Comparison of ENCODE assay signal across 8 cellular contexts in the genomic region with DNA sequence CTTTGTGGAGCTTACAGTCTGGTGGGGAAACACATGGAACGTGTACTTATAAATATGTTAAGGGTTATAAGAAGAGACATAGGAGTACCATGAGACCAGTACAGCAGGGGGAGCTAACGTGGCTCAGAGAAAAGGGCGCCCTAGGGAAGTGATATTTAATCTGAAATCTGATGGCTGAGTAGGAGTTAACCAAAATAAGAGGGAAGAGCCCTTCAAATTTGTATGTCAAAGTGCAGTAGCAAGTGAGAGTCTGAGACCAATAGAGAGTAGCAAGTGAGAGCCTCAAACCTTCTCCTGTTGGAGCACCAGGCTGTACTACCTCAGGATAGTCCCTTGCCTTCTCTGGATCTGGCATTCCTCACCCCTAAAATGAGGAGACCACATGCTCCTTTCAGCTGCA. TPM values are rescaled to one million over a fixed set of nuclear protein-coding genes. Genes with fewer than 3 reads are reported as not detected.
DNase-seq lines count a peak whose midpoint lies in the region; ATAC-seq, FAIRE-seq and TF ChIP-seq lines count a peak whose summit lies in the region.

No MANE protein-coding gene starts in this region.

- H3K27me3 ChIP-seq in H1 (replicated peaks in 1 of 4; ENCODE audit: control insufficient read depth in 3 of 4, extremely low read depth in 1 of 4, insufficient read depth in 3 of 4, low read length in 3 of 4): no peaks in the 10 kb centered on the region

- CTCF ChIA-PET in H1 (lab: Charles Lee; ENCODE audit: partially characterized antibody): interaction anchor here (0.6 to 2.9 kb wide), 21 partner anchors 9 to 172 kb away, joined by 3 to 17 read pairs (median 5); no protein-coding TSS in a partner anchor

- intact Hi-C loops in sciatic nerve (cut with DNase I): no loop called here
- intact Hi-C loops in left colon (cut with DNase I, micrococcal nuclease): no loop called here

- H3K27ac ChIP-seq in H1 (ENCODE audit: low read depth, low read length): no peak overlapping the region

- 0 out of 2 replicates have a peak, but pooled peaks cover 2% of the 10 kb centered on the region for H3K79me1 ChIP-seq in H1 (ENCODE audit: low read depth, low read length)

- 62% methylated on average over 3 of the region's 3 CpGs; no CpG with 5 or more reads in 1 of the 2 experiments for WGBS in H1 (ENCODE audit: extremely low coverage in 1 of 2, insufficient coverage in 1 of 2, insufficient read length in 1 of 2, insufficient replicate concordance in 2 of 2, low coverage in 1 of 2, low lambda C conversion rate in 2 of 2, missing lambda C conversion rate in 1 of 2), 2 experiments

- no peaks in the 10 kb centered on the region for H3K36me3 ChIP-seq in H1 (ENCODE audit: control insufficient read depth in 2 of 4, insufficient read depth in 4 of 4, low read length in 3 of 4)

- no peak overlapping the region for H3K4me3 ChIP-seq in H1 (ENCODE audit: extremely low read depth in 1 of 4, insufficient read depth in 2 of 4, low read depth in 3 of 4, low read length in 4 of 4)

- no peak for FAIRE-seq in H1 (lab: Jason Lieb, UNC)

- no peak overlapping the region for H3K4me2 ChIP-seq in H1 (ENCODE audit: insufficient read depth in 1 of 2, low read depth in 2 of 2, low read length in 2 of 2)

- H3K79me2 ChIP-seq in H1 (ENCODE audit: control insufficient read depth in 1 of 2, insufficient read depth in 2 of 2, low read length in 2 of 2): no peaks in the 10 kb centered on the region

- no peak overlapping the region for H2BK120ac ChIP-seq in H1 (replicated peaks; ENCODE audit: low read depth, low read length)

- POLR2A ChIA-PET in H1 (lab: Charles Lee; ENCODE audit: partially characterized antibody): interaction anchor here (0.7 to 1.0 kb wide), 2 partner anchors 28 to 113 kb away, joined by 4 read pairs; no protein-coding TSS in a partner anchor

- H3K9me3 ChIP-seq in H1 (ENCODE audit: insufficient read depth in 2 of 2, low read depth in 1 of 2, low read length in 1 of 2): no peaks in the 10 kb centered on the region

- TF ChIP-seq CTCF in GM12874 (IDR thresholded peaks at IDR 0.05; ENCODE audit: insufficient read depth, low read depth, low read length): peak; percentile 53; the same call in 1 of the 2 replicates
- TF ChIP-seq CTCF in H1 (IDR thresholded peaks at IDR 0.05; ENCODE audit: control extremely low read depth in 1 of 3, insufficient read depth in 1 of 3, low read depth in 1 of 3, low read length in 3 of 3): peak in 2 of 3 experiments; percentile 29 to 32; a peak in 3 of 4 replicates

- ATAC-seq in sciatic nerve (peak; percentile 9), HG03442 (IDR thresholded peaks at IDR 0.05; ENCODE audit: unreplicated experiment) (no peak), left colon (no peak)

- H2BK15ac ChIP-seq in H1 (ENCODE audit: low read length): no peak overlapping the region

- no peak overlapping the region for H2AFZ ChIP-seq in H1 (ENCODE audit: low read length)

- no peak overlapping the region for H2AK5ac ChIP-seq in H1 (ENCODE audit: low read depth, low read length)

- H3K18ac ChIP-seq in H1 (ENCODE audit: extremely low read depth, low read length): no peak overlapping the region

- no peak overlapping the region for H4K8ac ChIP-seq in H1 (ENCODE audit: extremely low read depth, insufficient read depth, low read length)

- peak; percentile 28 to 46 for TF ChIP-seq RAD21 in H1 (IDR thresholded peaks at IDR 0.05 in 1 of 2, conservative IDR thresholded peaks at IDR 0.05 in 1 of 2; ENCODE audit: low read depth in 2 of 2, low read length in 2 of 2)

- TF ChIP-seq POLR2A in H1 (IDR thresholded peaks at IDR 0.05; ENCODE audit: control extremely low read depth in 1 of 2, low read depth in 2 of 2, low read length in 2 of 2): no peak

- H3K4me1 ChIP-seq in H1 (replicated peaks in 1 of 4; ENCODE audit: control insufficient read depth in 3 of 4, insufficient read depth in 4 of 4, low read length in 3 of 4): peaks cover 0 to 3% (median 0%) of the 10 kb centered on the region in 4 experiments; a peak in 1 of 7 replicates

- no peak overlapping the region for H2BK5ac ChIP-seq in H1 (ENCODE audit: low read depth, low read length)

- H3K14ac ChIP-seq in H1 (ENCODE audit: insufficient read length): no peak overlapping the region

- TF ChIP-seq EP300 in H1 (IDR thresholded peaks at IDR 0.05; ENCODE audit: borderline replicate concordance in 1 of 2, low read depth in 2 of 2, low read length in 2 of 2): no peak

- H3K4ac ChIP-seq in H1 (replicated peaks; ENCODE audit: insufficient read length, low read depth, low read length): no peak overlapping the region

- no peak overlapping the region for H3K9ac ChIP-seq in H1 (replicated peaks in 1 of 4; ENCODE audit: extremely low read depth in 1 of 4, low read depth in 3 of 4, low read length in 3 of 4)

- no peak overlapping the region for H3K23ac ChIP-seq in H1 (ENCODE audit: insufficient read length)

- no peak overlapping the region for H3K56ac ChIP-seq in H1 (replicated peaks; ENCODE audit: insufficient read length, low read depth, low read length)

- no peak overlapping the region for H4K91ac ChIP-seq in H1 (replicated peaks; ENCODE audit: insufficient read length, low read length)

- H2BK12ac ChIP-seq in H1 (ENCODE audit: low read depth, low read length): no peak overlapping the region

- DNase-seq in NCI-H82 (lab: John Stamatoyannopoulos, UW) (peak; percentile 9), H1 (ENCODE audit: low read depth in 1 of 2, low spot score in 2 of 2) (no peak), sciatic nerve (ENCODE audit: low spot score) (no peak), T-helper 9 cell (no peak), left colon (no peak), activated gamma-delta T cell treated with Interleukin-2 at 50 U/mL for 16 hours (no peak)

- no peak overlapping the region for H2BK20ac ChIP-seq in H1 (ENCODE audit: low read length)

- H3K23me2 ChIP-seq in H1 (ENCODE audit: low read depth, low read length): no peaks in the 10 kb centered on the region

- H4K5ac ChIP-seq in H1 (ENCODE audit: insufficient read length, low read depth, low read length): no peak overlapping the region

- no peaks in the 10 kb centered on the region for H4K20me1 ChIP-seq in H1 (replicated peaks in 1 of 2; ENCODE audit: control insufficient read depth in 1 of 2, insufficient read depth in 2 of 2, low read length in 2 of 2)

TF ChIP-seq in H1, 55 proteins besides CTCF, POLR2A, EP300 and RAD21 (continues in another document):
- no peak for TF ChIP-seq BRCA1 (IDR thresholded peaks at IDR 0.05; ENCODE audit: low read depth, low read length)
- no peak for TF ChIP-seq SIRT6 (IDR thresholded peaks at IDR 0.05; ENCODE audit: low read length)
- no peak for TF ChIP-seq GABPA (IDR thresholded peaks at IDR 0.05; ENCODE audit: borderline replicate concordance, insufficient read depth, low read length)
- no peak for TF ChIP-seq CHD1 (IDR thresholded peaks at IDR 0.05; ENCODE audit: low read depth, low read length)
- TF ChIP-seq CREB1 (IDR thresholded peaks at IDR 0.05): no peak
- TF ChIP-seq SIN3A (conservative IDR thresholded peaks at IDR 0.05 in 1 of 2, IDR thresholded peaks at IDR 0.05 in 1 of 2; ENCODE audit: low read depth in 1 of 2, low read length in 2 of 2): no peak
- no peak for TF ChIP-seq YY1 (IDR thresholded peaks at IDR 0.05; ENCODE audit: low read depth, low read length)

RNA-seq across cellular contexts. Expression of a gene that starts 6.1 kb away (rescaled TPM):
- total RNA-seq in H1 (2021; fragmentation: NEBNext Ultra II Directional; extraction: Animal tissue kit (Norgen Biotek cat#: 25700)): 25.4 and 26.7 TPM in 2 replicates
- 34.3 and 37.5 TPM in 2 replicates for polyA plus RNA-seq in H1 (2011; rRNA removed)
- 33.3 TPM for polyA plus RNA-seq in H1 (2011; cell fraction: cytosol; rRNA removed)
- 21.0 TPM for polyA plus RNA-seq in H1 (2011; cell fraction: nucleus; rRNA removed)
- 23.8 to 29.8 TPM (median 27.7 TPM) in 4 replicates for polyA plus RNA-seq in H1 (2012, experiment 1 of 2)
- polyA plus RNA-seq in H1 (2012, experiment 2 of 2): 38.2 TPM
- polyA plus RNA-seq in H1 (2013, experiment 1 of 2): 32.9 TPM
- 35.0 TPM for polyA plus RNA-seq in H1 (2013, experiment 2 of 2)
- 8.6 and 9.8 TPM in 2 replicates for polyA minus RNA-seq in H1 (2011; rRNA and poly(A)+ RNA removed)
- polyA minus RNA-seq in H1 (2011; cell fraction: cytosol; rRNA and poly(A)+ RNA removed): 11.9 TPM
- polyA minus RNA-seq in H1 (2011; cell fraction: nucleus; rRNA and poly(A)+ RNA removed): 7.6 TPM
- total RNA-seq in sciatic nerve (38.2 TPM), left colon (10 to 100 TPM; 30.9 to 44.7 TPM)

RNA-seq across cellular contexts. Expression of a gene that starts 54.4 kb away (rescaled TPM):
- total RNA-seq in H1 (2021; fragmentation: NEBNext Ultra II Directional; extraction: Animal tissue kit (Norgen Biotek cat#: 25700)): 44.1 and 47.2 TPM in 2 replicates
- 51.7 and 66.0 TPM in 2 replicates for polyA plus RNA-seq in H1 (2011; rRNA removed)
- 49.0 TPM for polyA plus RNA-seq in H1 (2011; cell fraction: cytosol; rRNA removed)
- 38.3 TPM for polyA plus RNA-seq in H1 (2011; cell fraction: nucleus; rRNA removed)
- polyA plus RNA-seq in H1 (2012, experiment 1 of 2): 27.7 to 35.0 TPM (median 31.8 TPM) in 4 replicates
- 7.5 TPM for polyA plus RNA-seq in H1 (2012, experiment 2 of 2)
- 75.8 TPM for polyA plus RNA-seq in H1 (2013, experiment 1 of 2)
- polyA plus RNA-seq in H1 (2013, experiment 2 of 2): 95.9 TPM
- polyA minus RNA-seq in H1 (2011; rRNA and poly(A)+ RNA removed): 217 and 222 TPM in 2 replicates
- 76.8 TPM for polyA minus RNA-seq in H1 (2011; cell fraction: cytosol; rRNA and poly(A)+ RNA removed)
- 56.2 TPM for polyA minus RNA-seq in H1 (2011; cell fraction: nucleus; rRNA and poly(A)+ RNA removed)
- total RNA-seq in sciatic nerve (114 TPM), left colon (100 to 1,000 TPM in 1 of 2 donors, 10 to 100 TPM in 1; 89.3 to 117 TPM)
